Comparison of ENCODE assay signal across 8 cellular contexts in genomic region chr5:63963080-63963735, GRCh38. TPM values are rescaled to one million over a fixed set of nuclear protein-coding genes. Genes with fewer than 3 reads are reported as not detected.
A peak's percentile ranks its signal among the peaks of the same experiment; 100 is the strongest.
DNase-seq lines count a peak whose midpoint lies in the region; ATAC-seq lines count a peak whose summit lies in the region.

No MANE protein-coding gene starts in this region.

- ATAC-seq in GM18520 (IDR thresholded peaks at IDR 0.05; ENCODE audit: unreplicated experiment) = peak; percentile 82
- ATAC-seq in HG03060 (IDR thresholded peaks at IDR 0.05; ENCODE audit: low read depth, unreplicated experiment) = peak; percentile 83

- peak; percentile 48 for DNase-seq in Caki2 (ENCODE audit: low read depth)
- DNase-seq in NCI-H2227 (lab: John Stamatoyannopoulos, UW; ENCODE audit: unreplicated experiment) = peak; percentile 5
- DNase-seq in activated CD4-positive, alpha-beta memory T cell treated with anti-CD3 and anti-CD28 coated beads for 36 hours = peak; percentile 21
- DNase-seq in iPS DF 6.9 (ENCODE audit: low read depth, low spot score) = peak; percentile 48
- peak; percentile 92 for DNase-seq in superior temporal gyrus (ENCODE audit: extremely low spot score)
- DNase-seq in T1000 (lab: John Stamatoyannopoulos, UW) = no peak

- in situ Hi-C loops in Caki2 (cut with HindIII; ENCODE audit: low pct_unique_long_range_greater_than_20kb, low sequenced_read_pairs) = no loop called here

- no peaks in the 10 kb centered on the region for H3K9me3 ChIP-seq in iPS DF 6.9 (ENCODE audit: control insufficient read depth, insufficient read depth, low read length)

- H3K27ac Mint-ChIP-seq in activated CD4-positive, alpha-beta memory T cell treated with anti-CD3 and anti-CD28 coated beads for 36 hours = no peak overlapping the region

- peaks cover 3% of the 10 kb centered on the region; the same call in 1 of the 2 replicates for H3K27me3 ChIP-seq in iPS DF 6.9 (ENCODE audit: control insufficient read depth, insufficient read depth, low read length)

- H3K4me3 Mint-ChIP-seq in activated CD4-positive, alpha-beta memory T cell treated with anti-CD3 and anti-CD28 coated beads for 36 hours = no peak overlapping the region

- H3K27ac ChIP-seq in iPS DF 6.9 (ENCODE audit: low read length) = no peak overlapping the region

- WGBS in iPS DF 6.9 (ENCODE audit: insufficient coverage, insufficient read length) = no CpG with 5 or more reads among the region's 6 CpGs

- H3K36me3 ChIP-seq in iPS DF 6.9 (ENCODE audit: control insufficient read depth, insufficient read depth, low read length) = no peaks in the 10 kb centered on the region

- H3K9me3 Mint-ChIP-seq in activated CD4-positive, alpha-beta memory T cell treated with anti-CD3 and anti-CD28 coated beads for 36 hours = peaks cover 6% of the 10 kb centered on the region

- POLR2A ChIA-PET in activated CD4-positive, alpha-beta memory T cell treated with anti-CD3 and anti-CD28 coated beads for 36 hours (lab: Charles Lee) = no interaction called here

- no peak overlapping the region for H3K4me3 ChIP-seq in iPS DF 6.9 (ENCODE audit: low read length)

- H3K4me1 Mint-ChIP-seq in activated CD4-positive, alpha-beta memory T cell treated with anti-CD3 and anti-CD28 coated beads for 36 hours (ENCODE audit: low read depth) = no peaks in the 10 kb centered on the region

- peaks cover 7% of the 10 kb centered on the region for H3K36me3 Mint-ChIP-seq in activated CD4-positive, alpha-beta memory T cell treated with anti-CD3 and anti-CD28 coated beads for 36 hours

- intact Hi-C loops in activated CD4-positive, alpha-beta memory T cell treated with anti-CD3 and anti-CD28 coated beads for 36 hours (cut with micrococcal nuclease) = loop anchor here (2.0 kb wide), 1 partner anchor 562 kb away; no protein-coding TSS in a partner anchor

- peaks cover 6% of the 10 kb centered on the region for H3K4me1 ChIP-seq in iPS DF 6.9 (ENCODE audit: control insufficient read depth, insufficient read depth, low read length)

- peaks cover 25% of the 10 kb centered on the region for H3K27me3 Mint-ChIP-seq in activated CD4-positive, alpha-beta memory T cell treated with anti-CD3 and anti-CD28 coated beads for 36 hours

- CTCF ChIA-PET in activated CD4-positive, alpha-beta memory T cell treated with anti-CD3 and anti-CD28 coated beads for 36 hours (lab: Charles Lee) = interaction anchor here (0.8 to 1.5 kb wide), 3 partner anchors 187 to 838 kb away, joined by 3 read pairs; no protein-coding TSS in a partner anchor

RNA-seq across cellular contexts. Expression of gene HTR1A, which starts 1.0 kb away (rescaled TPM):
- not detected in 2 replicates for total RNA-seq in Caki2 (2014; rRNA removed; shearing (Covaris generic); ENCODE audit: low replicate concordance)
- total RNA-seq in activated CD4-positive, alpha-beta memory T cell treated with anti-CD3 and anti-CD28 coated beads for 36 hours = not detected
